11 cellular contexts compared by ENCODE assay signal in the genomic region with DNA sequence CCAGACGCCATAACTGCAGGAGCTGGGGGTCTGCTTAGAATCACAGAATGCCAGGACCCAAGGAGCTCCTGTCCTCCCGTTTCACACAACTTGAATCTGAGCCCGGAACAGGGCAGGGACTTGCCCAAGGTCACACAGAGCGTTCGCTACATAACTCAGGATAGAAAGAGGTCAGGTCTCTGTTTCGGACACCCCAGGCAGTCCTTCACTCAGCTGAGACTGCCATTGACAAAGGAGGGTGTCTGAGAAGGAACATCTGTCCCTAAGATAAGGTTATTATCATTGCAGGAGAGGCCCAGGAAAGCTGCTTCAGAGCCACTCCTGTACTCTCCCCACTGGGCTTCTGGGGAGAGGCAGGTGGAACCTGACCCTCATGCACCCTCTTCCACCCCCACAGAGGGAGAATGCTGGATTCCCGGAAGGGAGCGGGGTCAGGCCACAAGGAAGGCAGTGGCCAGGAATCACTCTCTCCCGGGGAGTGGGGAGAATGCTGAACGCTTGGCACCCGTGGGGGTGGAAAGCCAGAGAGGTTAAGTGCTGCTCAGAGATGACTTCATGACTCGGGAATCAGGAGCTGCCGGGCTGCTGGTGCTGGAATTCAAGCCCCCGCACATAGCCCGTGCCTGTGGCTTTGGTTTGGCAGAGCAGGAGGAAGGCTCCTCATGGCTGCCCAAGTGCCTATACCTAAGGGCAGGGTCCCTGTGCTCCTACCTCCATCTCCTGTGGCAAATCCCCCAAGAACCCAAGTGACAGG. TPM values are rescaled to one million over a fixed set of nuclear protein-coding genes. Genes with fewer than 3 reads are reported as not detected.
A peak's percentile ranks its signal among the peaks of the same experiment; 100 is the strongest.
DNase-seq lines count a peak whose midpoint lies in the region; ATAC-seq and TF ChIP-seq lines count a peak whose summit lies in the region.
"Had no signal": no experiment of that assay in that cellular context is flagged by ENCODE, and none has a peak within 500 bp of the region (broad histone marks: within the 10 kb centered on the region; RNA-seq: fewer than 3 reads in every experiment).

No MANE protein-coding gene starts in this region.

- peaks cover 51% of the 10 kb centered on the region for H3K4me1 ChIP-seq in GM23338 (ENCODE audit: insufficient read depth)

- peak overlapping the region; percentile 63; the same call in 1 of the 2 replicates for H3K27ac ChIP-seq in GM23338 (ENCODE audit: low read depth)

- H3K9me3 Mint-ChIP-seq in GM23338: no peaks in the 10 kb centered on the region

- POLR2A ChIA-PET in HEK293T (lab: Yijun Ruan, JAX): interaction anchor here (0.8 to 1.5 kb wide), 2 partner anchors 10 to 26 kb away, joined by 3 to 4 read pairs; a partner anchor contains a TSS

- ATAC-seq in GM23338: peak; percentile 8
- ATAC-seq: GM12878 had no signal

- peaks cover 35% of the 10 kb centered on the region for H3K36me3 Mint-ChIP-seq in GM23338 (ENCODE audit: low read depth)

- H3K79me2 ChIP-seq in GM23338 (replicated peaks; ENCODE audit: insufficient read depth): peaks cover 65% of the 10 kb centered on the region

- H3K27me3 ChIP-seq in GM23338 (ENCODE audit: insufficient read depth): no peaks in the 10 kb centered on the region

- H3K9me2 ChIP-seq in GM23338 (ENCODE audit: insufficient read depth): no peaks in the 10 kb centered on the region

- H3F3A ChIP-seq in GM23338 (replicated peaks; ENCODE audit: low read depth): 0 out of 2 replicates have a peak, but pooled peaks cover 3% of the 10 kb centered on the region

- H3K27me3 Mint-ChIP-seq in GM23338 (ENCODE audit: insufficient read depth, low read depth, poor library complexity): peaks cover 7% of the 10 kb centered on the region

- H3K4me2 ChIP-seq in GM23338: no peak overlapping the region

- no peak overlapping the region for H2AFZ ChIP-seq in GM23338

- CTCF ChIA-PET in HEK293T (lab: Yijun Ruan, JAX): interaction anchor here (0.6 to 2.2 kb wide), 2 partner anchors 25 to 143 kb away, joined by 5 to 7 read pairs; a partner anchor contains a TSS

- H4K20me1 ChIP-seq in GM23338 (replicated peaks; ENCODE audit: insufficient read depth): 0 out of 2 replicates have a peak, but pooled peaks cover 2% of the 10 kb centered on the region

- H3K4me1 Mint-ChIP-seq in GM23338: peaks cover 60% of the 10 kb centered on the region

- no peak overlapping the region; the same call in 2 of the 3 replicates for H3K4me3 Mint-ChIP-seq in GM23338

- peak overlapping the region; percentile 80 for H3K27ac Mint-ChIP-seq in GM23338

- no peak for DNase-seq in GM23338 (ENCODE audit: low spot score)
- peak; percentile 97 for DNase-seq in astrocyte of the hippocampus (ENCODE audit: low read depth, low spot score)
- peak; percentile 92 for DNase-seq in hepatic stellate cell (ENCODE audit: low spot score)
- peak; percentile 71 for DNase-seq in skeletal muscle cell (ENCODE audit: low read depth)
- DNase-seq in GM13977 (ENCODE audit: low spot score): no peak
- DNase-seq in NCI-H2171 (lab: John Stamatoyannopoulos, UW): no peak
- DNase-seq in HEK293T (ENCODE audit: extremely low spot score): no peak
- DNase-seq in activated CD4-positive, alpha-beta T cell treated with anti-CD3 and anti-CD28 coated beads, Interleukin-2, amount 50 U/mL, for 48 hours: no peak
- DNase-seq: activated effector memory CD4-positive, alpha-beta T cell treated with Interleukin-2 at 50 U/mL for 16 hours; NCI-H2081 had no signal

- in situ Hi-C loops in GM13977 (cut with MboI; ENCODE audit: low pct_unique_long_range_greater_than_20kb, low sequenced_read_pairs, unreplicated experiment): no loop called here

- H3K36me3 ChIP-seq in GM23338 (ENCODE audit: insufficient read depth): no peaks in the 10 kb centered on the region

- no peak overlapping the region for H3K4me3 ChIP-seq in GM23338
- H3K4me3 ChIP-seq in skeletal muscle cell (ENCODE audit: low read depth, low read length): no peak overlapping the region
- H3K4me3 ChIP-seq: GM12878 had no signal

- TF ChIP-seq CTCF in GM23338 (conservative IDR thresholded peaks at IDR 0.05; ENCODE audit: low read depth in 2 of 2) (no peak), GM13977 (IDR thresholded peaks at IDR 0.05; ENCODE audit: extremely low read depth, insufficient read depth, missing control alignments) (no peak)

TF ChIP-seq in GM23338, 12 proteins besides CTCF, POLR2A, EP300 and RAD21 (continues in another document):
- TF ChIP-seq ZNF331 (CRISPR knock-in tag; IDR thresholded peaks at IDR 0.05; ENCODE audit: low read depth) (no peak), EZH2 (IDR thresholded peaks at IDR 0.05; ENCODE audit: low read depth, unreplicated experiment) (no peak), JUNB (IDR thresholded peaks at IDR 0.05; ENCODE audit: unreplicated experiment) (no peak)
- TF ChIP-seq, protein P1, sequence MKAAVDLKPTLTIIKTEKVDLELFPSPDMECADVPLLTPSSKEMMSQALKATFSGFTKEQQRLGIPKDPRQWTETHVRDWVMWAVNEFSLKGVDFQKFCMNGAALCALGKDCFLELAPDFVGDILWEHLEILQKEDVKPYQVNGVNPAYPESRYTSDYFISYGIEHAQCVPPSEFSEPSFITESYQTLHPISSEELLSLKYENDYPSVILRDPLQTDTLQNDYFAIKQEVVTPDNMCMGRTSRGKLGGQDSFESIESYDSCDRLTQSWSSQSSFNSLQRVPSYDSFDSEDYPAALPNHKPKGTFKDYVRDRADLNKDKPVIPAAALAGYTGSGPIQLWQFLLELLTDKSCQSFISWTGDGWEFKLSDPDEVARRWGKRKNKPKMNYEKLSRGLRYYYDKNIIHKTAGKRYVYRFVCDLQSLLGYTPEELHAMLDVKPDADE (IDR thresholded peaks at IDR 0.05): no peak

TF ChIP-seq in HEK293T, 16 proteins besides CTCF, POLR2A, EP300 and RAD21:
- no peak for TF ChIP-seq FOXM1 (IDR thresholded peaks at IDR 0.05; ENCODE audit: borderline replicate concordance)
- TF ChIP-seq ARNT (IDR thresholded peaks at IDR 0.05): no peak
- no peak for TF ChIP-seq HDGF (IDR thresholded peaks at IDR 0.05; ENCODE audit: borderline replicate concordance)
- TF ChIP-seq ELF4 (IDR thresholded peaks at IDR 0.05): no peak
- no peak for TF ChIP-seq L3MBTL2 (conservative IDR thresholded peaks at IDR 0.05)
- no peak for TF ChIP-seq LEF1 (IDR thresholded peaks at IDR 0.05; ENCODE audit: borderline replicate concordance)
- no peak for TF ChIP-seq FOXA1 (IDR thresholded peaks at IDR 0.05)
- TF ChIP-seq NFRKB (IDR thresholded peaks at IDR 0.05): no peak
- no peak for TF ChIP-seq SUZ12 (IDR thresholded peaks at IDR 0.05)
- TF ChIP-seq ZNF384 (IDR thresholded peaks at IDR 0.05): no peak
- TF ChIP-seq FOXK2 (IDR thresholded peaks at IDR 0.05): no peak
- TF ChIP-seq, protein P2, sequence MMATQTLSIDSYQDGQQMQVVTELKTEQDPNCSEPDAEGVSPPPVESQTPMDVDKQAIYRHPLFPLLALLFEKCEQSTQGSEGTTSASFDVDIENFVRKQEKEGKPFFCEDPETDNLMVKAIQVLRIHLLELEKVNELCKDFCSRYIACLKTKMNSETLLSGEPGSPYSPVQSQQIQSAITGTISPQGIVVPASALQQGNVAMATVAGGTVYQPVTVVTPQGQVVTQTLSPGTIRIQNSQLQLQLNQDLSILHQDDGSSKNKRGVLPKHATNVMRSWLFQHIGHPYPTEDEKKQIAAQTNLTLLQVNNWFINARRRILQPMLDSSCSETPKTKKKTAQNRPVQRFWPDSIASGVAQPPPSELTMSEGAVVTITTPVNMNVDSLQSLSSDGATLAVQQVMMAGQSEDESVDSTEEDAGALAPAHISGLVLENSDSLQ (IDR thresholded peaks at IDR 0.05): no peak
- TF ChIP-seq TARDBP (IDR thresholded peaks at IDR 0.05): no peak
- TF ChIP-seq SP1 (IDR thresholded peaks at IDR 0.05): no peak
- no peak for TF ChIP-seq BHLHE40 (IDR thresholded peaks at IDR 0.05; ENCODE audit: borderline replicate concordance)
- TF ChIP-seq CTBP1 (IDR thresholded peaks at IDR 0.05; ENCODE audit: borderline replicate concordance): no peak

RNA-seq across cellular contexts. Expression of a gene that starts 10.7 kb away (rescaled TPM):
- total RNA-seq in GM23338 (2014; rRNA removed; shearing (Covaris generic)): 35.4 and 39.9 TPM in 2 replicates
- 28.5 and 29.7 TPM in 2 replicates for polyA plus RNA-seq in GM23338 (2016; fragmentation: Nextera tagmentation; extraction: Ambion mirVana)

RNA-seq across cellular contexts. Expression of a gene that starts 25.4 kb away (rescaled TPM):
- 12.5 and 21.5 TPM in 2 replicates for total RNA-seq in GM23338 (2014; rRNA removed; shearing (Covaris generic))
- 6.9 and 7.9 TPM in 2 replicates for polyA plus RNA-seq in GM23338 (2016; fragmentation: Nextera tagmentation; extraction: Ambion mirVana)

RNA-seq across cellular contexts. Expression of a gene that starts 29.4 kb away (rescaled TPM):
- total RNA-seq in GM23338 (2014; rRNA removed; shearing (Covaris generic)): 4.2 and 5.1 TPM in 2 replicates
- 3.3 and 4.0 TPM in 2 replicates for polyA plus RNA-seq in GM23338 (2016; fragmentation: Nextera tagmentation; extraction: Ambion mirVana)
- total RNA-seq: GM12878 had no signal

RNA-seq across cellular contexts. Expression of a gene that starts 30.9 kb away (rescaled TPM):
- 0.66 and 1.4 TPM in 2 replicates for total RNA-seq in GM23338 (2014; rRNA removed; shearing (Covaris generic))
- polyA plus RNA-seq in GM23338 (2016; fragmentation: Nextera tagmentation; extraction: Ambion mirVana): 0.42 and 0.44 TPM in 2 replicates
- polyA plus RNA-seq: GM12878 had no signal

RNA-seq across cellular contexts. Expression of a gene that starts 40.6 kb away (rescaled TPM):
- total RNA-seq in GM23338 (2014; rRNA removed; shearing (Covaris generic)): not detected in 2 replicates
- not detected in 2 replicates for polyA plus RNA-seq in GM23338 (2016; fragmentation: Nextera tagmentation; extraction: Ambion mirVana)
- total RNA-seq: GM12878 had no signal

Comparison
In these comparisons a context has a peak if more than half of its experiments do, and no peak if none do; other contexts are left out.
1. DNase-seq: peak in astrocyte of the hippocampus (single experiment), hepatic stellate cell (single experiment) and skeletal muscle cell (single experiment); none in GM23338 (single experiment), GM13977 (single experiment), NCI-H2171 (single experiment), HEK293T (single experiment) and activated CD4-positive, alpha-beta T cell treated with anti-CD3 and anti-CD28 coated beads, Interleukin-2, amount 50 U/mL, for 48 hours (0 of 2).